In genomic region chr13:75181906-75182305, GRCh38 we compare ENCODE assay signal across 15 cellular contexts.
DNase-seq lines count a peak whose midpoint lies in the region; ATAC-seq and TF ChIP-seq lines count a peak whose summit lies in the region.
"Had no signal": no experiment of that assay in that cellular context is flagged by ENCODE, and none has a peak within 500 bp of the region (broad histone marks: within the 10 kb centered on the region; RNA-seq: fewer than 3 reads in every experiment).

No MANE protein-coding gene starts in this region.

- no peak overlapping the region for H3K27ac ChIP-seq in left ventricle myocardium inferior (replicated peaks)
- H3K27ac ChIP-seq: thoracic aorta had no signal

- DNase-seq in Right ventricle myocardium superior (no peak), left ventricle myocardium inferior (no peak), amniotic stem cell (lab: John Stamatoyannopoulos, UW) (peak; percentile 34), glomerular visceral epithelial cell (ENCODE audit: extremely low spot score) (peak; percentile 68), stromal cell of bone marrow (ENCODE audit: low read depth) (peak; percentile 14), SK-N-DZ (ENCODE audit: low spot score) (no peak)
- DNase-seq: 8988T; activated CD4-positive, alpha-beta T cell treated with anti-CD3 and anti-CD28 coated beads, Interleukin-2, amount 50 U/mL, for 48 hours; central memory CD4-positive, alpha-beta T cell; NCI-H1092; NCI-H446 treated with DMSO at 0.1 percent for 48 hours; T-helper 9 cell had no signal

- no peaks in the 10 kb centered on the region for H3K27me3 ChIP-seq in left ventricle myocardium inferior (ENCODE audit: low read depth)

- H3K9me3 ChIP-seq in left ventricle myocardium inferior (replicated peaks): peaks cover 23% of the 10 kb centered on the region
- H3K9me3 ChIP-seq: thoracic aorta had no signal

- no peak for TF ChIP-seq CTCF in left ventricle myocardium inferior (IDR thresholded peaks at IDR 0.05; ENCODE audit: borderline replicate concordance)

- peaks cover 7% of the 10 kb centered on the region for H3K4me1 ChIP-seq in left ventricle myocardium inferior

- no peak overlapping the region for H3K4me3 ChIP-seq in left ventricle myocardium inferior
- H3K4me3 ChIP-seq: thoracic aorta had no signal

- no peaks in the 10 kb centered on the region for H3K36me3 ChIP-seq in left ventricle myocardium inferior
- H3K36me3 ChIP-seq: thoracic aorta had no signal

- ATAC-seq in Right ventricle myocardium superior (ENCODE audit: poor library complexity) (peak; percentile 12), HG02798 (IDR thresholded peaks at IDR 0.05; ENCODE audit: poor library complexity, unreplicated experiment) (no peak), GM21825 (IDR thresholded peaks at IDR 0.05; ENCODE audit: unreplicated experiment) (no peak)

- intact Hi-C loops in Right ventricle myocardium superior (cut with DNase I): no loop called here
- intact Hi-C loops in left ventricle myocardium inferior (cut with micrococcal nuclease): no loop called here

Comparison
In these comparisons a context has a peak if more than half of its experiments do, and no peak if none do; other contexts are left out.
1. DNase-seq: peak in amniotic stem cell (single experiment), glomerular visceral epithelial cell (single experiment) and stromal cell of bone marrow (single experiment); none in Right ventricle myocardium superior (single experiment), left ventricle myocardium inferior (single experiment) and SK-N-DZ (single experiment).